In the genomic region with DNA sequence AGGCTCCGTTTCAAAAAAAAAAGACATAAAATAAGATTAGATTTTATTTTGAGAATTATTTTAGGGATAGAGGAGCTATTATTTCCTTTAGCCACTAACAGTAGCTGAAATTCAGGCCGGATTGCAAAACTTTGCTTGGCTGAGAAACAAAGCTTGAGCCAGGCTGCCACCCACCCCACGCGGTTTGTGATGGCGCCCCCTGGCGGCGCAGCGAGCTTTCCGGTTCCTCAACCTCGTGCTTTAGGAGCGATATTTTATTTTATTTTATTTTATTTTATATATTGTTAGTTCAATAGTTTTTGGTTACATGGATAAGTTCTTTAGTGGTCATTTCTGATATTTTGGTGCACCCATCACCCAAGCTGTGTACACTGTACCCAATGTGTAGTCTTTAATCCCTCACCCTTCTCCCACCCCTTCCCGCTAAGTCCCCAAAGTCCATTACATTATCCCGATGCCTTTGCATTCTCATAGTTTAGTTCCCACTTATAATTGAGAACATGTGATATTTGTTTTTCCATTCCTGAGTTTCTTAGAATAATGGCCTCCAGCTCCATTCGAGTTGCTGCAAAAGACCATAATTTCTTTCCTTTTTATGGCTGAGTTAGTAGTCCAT, we compare ENCODE assay signal across 9 cellular contexts. TPM values are rescaled to one million over a fixed set of nuclear protein-coding genes. Genes with fewer than 3 reads are reported as not detected.
DNase-seq lines count a peak whose midpoint lies in the region; ATAC-seq and TF ChIP-seq lines count a peak whose summit lies in the region.
"Had no signal": no experiment of that assay in that cellular context is flagged by ENCODE, and none has a peak within 500 bp of the region (broad histone marks: within the 10 kb centered on the region; RNA-seq: fewer than 3 reads in every experiment).

No MANE protein-coding gene starts in this region.

- peak in 3 of 4 experiments; percentile 11 to 30 (median 29) for DNase-seq in activated CD4-positive, CD25-positive, alpha-beta regulatory T cell (lab: John Stamatoyannopoulos, UW)
- peak; percentile 79 for DNase-seq in activated CD4-positive, alpha-beta T cell treated with anti-CD3 and anti-CD28 coated beads, Interleukin-2, amount 10 ng/mL, durations not matched to agents 24 days and 14 days
- DNase-seq in fibroblast of lung (ENCODE audit: low read depth in 2 of 2) (no peak), T1000 (lab: John Stamatoyannopoulos, UW) (no peak), ovary (no peak)
- peak; percentile 33 to 69 for DNase-seq in stimulated activated effector memory CD8-positive, alpha-beta T cell treated with anti-CD3 and anti-CD28 coated beads, Interleukin-12 subunit alpha, Interleukin-12 subunit beta, amount 100 ng/mL, for 72 hours (ENCODE audit: low spot score in 2 of 2)

- H3K27ac ChIP-seq in fibroblast of lung (ENCODE audit: insufficient read depth, low read length): no peak overlapping the region
- no peak overlapping the region for H3K27ac ChIP-seq in ovary

- H2AFZ ChIP-seq in fibroblast of lung (ENCODE audit: low read length): no peak overlapping the region

- H3K9me3 ChIP-seq in fibroblast of lung (ENCODE audit: control insufficient read depth, insufficient read depth, low read depth, low read length): no peaks in the 10 kb centered on the region
- H3K9me3 ChIP-seq in ovary: no peaks in the 10 kb centered on the region

- TF ChIP-seq CTCF in fibroblast of lung (conservative IDR thresholded peaks at IDR 0.05 in 1 of 2, IDR thresholded peaks at IDR 0.05 in 1 of 2; ENCODE audit: low read depth in 1 of 2, low read length in 2 of 2) (peak; percentile 18 to 32), ovary (IDR thresholded peaks at IDR 0.05) (no peak)

- H4K20me1 ChIP-seq in fibroblast of lung (ENCODE audit: control insufficient read depth, extremely low read depth, insufficient read depth, low read length): no peaks in the 10 kb centered on the region

- ATAC-seq in activated CD4-positive, CD25-positive, alpha-beta regulatory T cell treated with anti-CD3 and anti-CD28 coated beads, Interleukin-2, amount 50 U/mL, for 24 hours: no peak
- ATAC-seq in stimulated activated effector memory CD8-positive, alpha-beta T cell treated with anti-CD3 and anti-CD28 coated beads, Interleukin-12 subunit alpha, Interleukin-12 subunit beta, amount 100 ng/mL, for 72 hours: no peak
- no peak for ATAC-seq in HG03521 (IDR thresholded peaks at IDR 0.05; ENCODE audit: unreplicated experiment)

- no peak for TF ChIP-seq POLR2A in ovary (IDR thresholded peaks at IDR 0.05)

- no peak overlapping the region for H3K9ac ChIP-seq in fibroblast of lung (ENCODE audit: insufficient read depth, low read length)

- TF ChIP-seq EP300 in ovary (IDR thresholded peaks at IDR 0.05): no peak

- intact Hi-C loops in activated CD4-positive, alpha-beta T cell treated with anti-CD3 and anti-CD28 coated beads, Interleukin-2, amount 10 ng/mL, durations not matched to agents 24 days and 14 days (cut with micrococcal nuclease): no loop called here
- intact Hi-C loops in ovary (cut with DNase I): no loop called here

- H3K27me3 Mint-ChIP-seq in activated CD4-positive, alpha-beta T cell treated with anti-CD3 and anti-CD28 coated beads, Interleukin-2, amount 10 ng/mL, durations not matched to agents 24 days and 14 days: peaks cover 27% of the 10 kb centered on the region

- WGBS in ovary, 3 donors: 45 to 52% (median 47%) methylated on average over 14 of the region's 14 CpGs

- no peak overlapping the region for H3K4me2 ChIP-seq in fibroblast of lung (ENCODE audit: extremely low read depth, insufficient read depth, low read length)

- no peak overlapping the region for H3K4me3 ChIP-seq in fibroblast of lung (replicated peaks in 1 of 4; ENCODE audit: control extremely low read depth in 1 of 4, insufficient read depth in 1 of 4, low read depth in 3 of 4, low read length in 4 of 4)
- no peak overlapping the region for H3K4me3 ChIP-seq in ovary

- H3K79me2 ChIP-seq in fibroblast of lung (ENCODE audit: control insufficient read depth, insufficient read depth, low read length): no peaks in the 10 kb centered on the region

- H3K36me3 ChIP-seq in fibroblast of lung (ENCODE audit: control insufficient read depth, insufficient read depth, low read length) (no peaks in the 10 kb centered on the region), ovary (no peaks in the 10 kb centered on the region)

- no peaks in the 10 kb centered on the region for H3K4me1 Mint-ChIP-seq in activated CD4-positive, alpha-beta T cell treated with anti-CD3 and anti-CD28 coated beads, Interleukin-2, amount 10 ng/mL, durations not matched to agents 24 days and 14 days
- H3K4me1 Mint-ChIP-seq in stimulated activated effector memory CD8-positive, alpha-beta T cell treated with anti-CD3 and anti-CD28 coated beads, Interleukin-12 subunit alpha, Interleukin-12 subunit beta, amount 100 ng/mL, for 72 hours: peaks cover 10% of the 10 kb centered on the region

- H3K4me3 Mint-ChIP-seq in activated CD4-positive, alpha-beta T cell treated with anti-CD3 and anti-CD28 coated beads, Interleukin-2, amount 10 ng/mL, durations not matched to agents 24 days and 14 days: no peak overlapping the region
- H3K4me3 Mint-ChIP-seq in stimulated activated effector memory CD8-positive, alpha-beta T cell treated with anti-CD3 and anti-CD28 coated beads, Interleukin-12 subunit alpha, Interleukin-12 subunit beta, amount 100 ng/mL, for 72 hours: no peak overlapping the region

- H3K9me3 Mint-ChIP-seq in activated CD4-positive, alpha-beta T cell treated with anti-CD3 and anti-CD28 coated beads, Interleukin-2, amount 10 ng/mL, durations not matched to agents 24 days and 14 days: no peaks in the 10 kb centered on the region
- no peaks in the 10 kb centered on the region for H3K9me3 Mint-ChIP-seq in stimulated activated effector memory CD8-positive, alpha-beta T cell treated with anti-CD3 and anti-CD28 coated beads, Interleukin-12 subunit alpha, Interleukin-12 subunit beta, amount 100 ng/mL, for 72 hours

- no peaks in the 10 kb centered on the region for H3K36me3 Mint-ChIP-seq in activated CD4-positive, alpha-beta T cell treated with anti-CD3 and anti-CD28 coated beads, Interleukin-2, amount 10 ng/mL, durations not matched to agents 24 days and 14 days (ENCODE audit: low read depth)
- H3K36me3 Mint-ChIP-seq in stimulated activated effector memory CD8-positive, alpha-beta T cell treated with anti-CD3 and anti-CD28 coated beads, Interleukin-12 subunit alpha, Interleukin-12 subunit beta, amount 100 ng/mL, for 72 hours: no peaks in the 10 kb centered on the region

- H3K27me3 ChIP-seq in fibroblast of lung (ENCODE audit: control insufficient read depth, insufficient read depth, low read length): no peaks in the 10 kb centered on the region
- no peaks in the 10 kb centered on the region for H3K27me3 ChIP-seq in ovary

- H3K27ac Mint-ChIP-seq in activated CD4-positive, alpha-beta T cell treated with anti-CD3 and anti-CD28 coated beads, Interleukin-2, amount 10 ng/mL, durations not matched to agents 24 days and 14 days: no peak overlapping the region
- H3K27ac Mint-ChIP-seq in stimulated activated effector memory CD8-positive, alpha-beta T cell treated with anti-CD3 and anti-CD28 coated beads, Interleukin-12 subunit alpha, Interleukin-12 subunit beta, amount 100 ng/mL, for 72 hours: no peak overlapping the region

- H3K4me1 ChIP-seq in fibroblast of lung (ENCODE audit: control insufficient read depth, extremely low read depth, insufficient read depth, low read length) (no peaks in the 10 kb centered on the region), ovary (ENCODE audit: insufficient read depth) (no peaks in the 10 kb centered on the region)

RNA-seq across cellular contexts. Expression of gene CEACAM4, which starts 19.8 kb away (rescaled TPM):
- not detected in 2 replicates for total RNA-seq in activated CD4-positive, alpha-beta T cell treated with anti-CD3 and anti-CD28 coated beads, Interleukin-2, amount 10 ng/mL, durations not matched to agents 24 days and 14 days
- not detected in 2 replicates for total RNA-seq in fibroblast of lung
- not detected in 2 replicates for polyA plus RNA-seq in fibroblast of lung
- not detected in 2 replicates for polyA plus RNA-seq in fibroblast of lung (2012)
- not detected in 2 replicates for polyA minus RNA-seq in fibroblast of lung (ENCODE audit: low replicate concordance)
- under 1 TPM in 3 of 7 donors, not detected in 4; 0.18 to 0.74 (median 0.40) TPM for total RNA-seq in ovary
- under 1 TPM; 0.27 to 0.32 TPM for polyA plus RNA-seq in ovary
- total RNA-seq: NCI-H460 had no signal

RNA-seq across cellular contexts. Expression of gene CEACAM7, which starts 41.4 kb away (rescaled TPM):
- total RNA-seq in activated CD4-positive, alpha-beta T cell treated with anti-CD3 and anti-CD28 coated beads, Interleukin-2, amount 10 ng/mL, durations not matched to agents 24 days and 14 days: not detected in 2 replicates
- total RNA-seq in fibroblast of lung (not detected in 2 replicates), ovary (under 1 TPM in 2 of 7 donors, not detected in 5; 0.08 to 0.55 TPM)
- polyA plus RNA-seq in fibroblast of lung (not detected in 2 replicates), ovary (not detected)
- not detected in 2 replicates for polyA plus RNA-seq in fibroblast of lung (2012)
- not detected in 2 replicates for polyA minus RNA-seq in fibroblast of lung (ENCODE audit: low replicate concordance)
- total RNA-seq: NCI-H460 had no signal

Comparison
In these comparisons a context has a peak if more than half of its experiments do, and no peak if none do; other contexts are left out.
1. DNase-seq: peak in activated CD4-positive, CD25-positive, alpha-beta regulatory T cell (3 of 4), activated CD4-positive, alpha-beta T cell treated with anti-CD3 and anti-CD28 coated beads, Interleukin-2, amount 10 ng/mL, durations not matched to agents 24 days and 14 days (single experiment) and stimulated activated effector memory CD8-positive, alpha-beta T cell treated with anti-CD3 and anti-CD28 coated beads, Interleukin-12 subunit alpha, Interleukin-12 subunit beta, amount 100 ng/mL, for 72 hours (2 of 2); none in fibroblast of lung (0 of 2), T1000 (single experiment) and ovary (0 of 5).
2. CTCF ChIP-seq: peak in fibroblast of lung (2 of 2); none in ovary (0 of 3).